ENCODE assay signal across 1 cellular context in genomic region chr11:107565219-107565937, GRCh38.
A peak's percentile ranks its signal among the peaks of the same experiment; 100 is the strongest.
TF ChIP-seq lines count a peak whose summit lies in the region.

Gene ALKBH8 (minus strand): TSS chr11:107565735. CDS start chr11:107560893, 4,842 bp downstream.

TF ChIP-seq in HEK293, 187 proteins besides CTCF, POLR2A, EP300 and RAD21 (continued from another document):
- TF ChIP-seq ZBTB48 (tag by site-specific recombination; IDR thresholded peaks at IDR 0.05): peak; percentile 99
- TF ChIP-seq ZNF2 (tag by site-specific recombination; IDR thresholded peaks at IDR 0.05): peak; percentile 71; the same call in 1 of the 2 replicates
- TF ChIP-seq ZNF37A (tag by site-specific recombination; IDR thresholded peaks at IDR 0.05): no peak
- TF ChIP-seq ZFP3 (tag by site-specific recombination; IDR thresholded peaks at IDR 0.05; ENCODE audit: low read depth): no peak
- no peak for TF ChIP-seq INSM2 (tag by site-specific recombination; IDR thresholded peaks at IDR 0.05)
- 0 out of 2 replicates have a peak, but pooled peaks have one; percentile 14 for TF ChIP-seq SP7 (tag by site-specific recombination; IDR thresholded peaks at IDR 0.05)
- no peak for TF ChIP-seq ZSCAN23 (tag by site-specific recombination; IDR thresholded peaks at IDR 0.05)
- TF ChIP-seq YY1 (tag by site-specific recombination; IDR thresholded peaks at IDR 0.05): peak; percentile 93
- TF ChIP-seq ZNF202 (tag by site-specific recombination; IDR thresholded peaks at IDR 0.05; ENCODE audit: borderline replicate concordance): no peak
- TF ChIP-seq ZBTB26 (tag by site-specific recombination; optimal IDR thresholded peaks at IDR 0.05): peak; percentile 22
- 0 out of 2 replicates have a peak, but pooled peaks have one; percentile 23 for TF ChIP-seq PRDM10 (tag by site-specific recombination; IDR thresholded peaks at IDR 0.05)
- TF ChIP-seq ZBTB17 (tag by site-specific recombination; IDR thresholded peaks at IDR 0.05): peak; percentile 100
- TF ChIP-seq ZNF555 (tag by site-specific recombination; conservative IDR thresholded peaks at IDR 0.05): no peak
- no peak; the same call in 1 of the 2 replicates for TF ChIP-seq ZNF629 (tag by site-specific recombination; IDR thresholded peaks at IDR 0.05)
- TF ChIP-seq ZNF157 (tag by site-specific recombination; IDR thresholded peaks at IDR 0.05): no peak
- TF ChIP-seq ZNF76 (tag by site-specific recombination; IDR thresholded peaks at IDR 0.05; ENCODE audit: borderline replicate concordance, low read depth): peak; percentile 98
- peak; percentile 60 for TF ChIP-seq ZNF600 (tag by site-specific recombination; IDR thresholded peaks at IDR 0.05)
- no peak for TF ChIP-seq REPIN1 (tag by site-specific recombination; IDR thresholded peaks at IDR 0.05; ENCODE audit: low read depth)
- peak; percentile 90 for TF ChIP-seq ZBTB8A (tag by site-specific recombination; IDR thresholded peaks at IDR 0.05)
- no peak for TF ChIP-seq ZNF398 (tag by site-specific recombination; IDR thresholded peaks at IDR 0.05)
- TF ChIP-seq KLF17 (tag by site-specific recombination; IDR thresholded peaks at IDR 0.05): 0 out of 2 replicates have a peak, but pooled peaks have one; percentile 28
- no peak for TF ChIP-seq ZNF530 (tag by site-specific recombination; IDR thresholded peaks at IDR 0.05; ENCODE audit: low read depth)
- peak; percentile 44; the same call in 1 of the 2 replicates for TF ChIP-seq SP3 (tag by site-specific recombination; IDR thresholded peaks at IDR 0.05)
- peak; percentile 21; the same call in 1 of the 2 replicates for TF ChIP-seq MYNN (tag by site-specific recombination; IDR thresholded peaks at IDR 0.05; ENCODE audit: borderline replicate concordance)
- TF ChIP-seq ZXDB (tag by site-specific recombination; IDR thresholded peaks at IDR 0.05): peak; percentile 50; the same call in 1 of the 2 replicates
- TF ChIP-seq ZNF561 (tag by site-specific recombination; IDR thresholded peaks at IDR 0.05; ENCODE audit: borderline replicate concordance): 0 out of 2 replicates have a peak, but pooled peaks have one; percentile 36
- peak; percentile 12; the same call in 1 of the 2 replicates for TF ChIP-seq SP2 (tag by site-specific recombination; IDR thresholded peaks at IDR 0.05)
